In genomic region chr17:36415283-36415941, GRCh38 we compare ENCODE assay signal across 6 cellular contexts. TPM values are rescaled to one million over a fixed set of nuclear protein-coding genes. Genes with fewer than 3 reads are reported as not detected.
"Had no signal": no experiment of that assay in that cellular context is flagged by ENCODE, and none has a peak within 500 bp of the region (broad histone marks: within the 10 kb centered on the region; RNA-seq: fewer than 3 reads in every experiment).

No MANE protein-coding gene starts in this region.

RNA-seq across cellular contexts. Expression of gene TBC1D3H, which starts 27.2 kb away (rescaled TPM):
- total RNA-seq: HT-29, HT1080, IMR-90, K562 had no signal
- polyA plus RNA-seq: HepG2, IgD-negative memory B cell, IMR-90, K562 had no signal
